Comparison of ENCODE assay signal across 18 cellular contexts in genomic region chr3:58728723-58729122, GRCh38.
DNase-seq lines count a peak whose midpoint lies in the region; ATAC-seq and TF ChIP-seq lines count a peak whose summit lies in the region.
"Had no signal": no experiment of that assay in that cellular context is flagged by ENCODE, and none has a peak within 500 bp of the region (broad histone marks: within the 10 kb centered on the region; RNA-seq: fewer than 3 reads in every experiment).

No MANE protein-coding gene starts in this region.

- CTCF ChIA-PET in activated CD4-positive, alpha-beta T cell treated with anti-CD3 and anti-CD28 coated beads for 36 hours (lab: Charles Lee) = no interaction called here

- no peak overlapping the region for H3K4me2 ChIP-seq in GM23338
- H3K4me2 ChIP-seq: BLaER1 had no signal

- H3K9me3 Mint-ChIP-seq in activated CD4-positive, alpha-beta T cell treated with anti-CD3 and anti-CD28 coated beads for 36 hours (ENCODE audit: low read depth) = no peaks in the 10 kb centered on the region
- H3K9me3 Mint-ChIP-seq in stimulated activated effector memory CD8-positive, alpha-beta T cell treated with anti-CD3 and anti-CD28 coated beads, Interleukin-12 subunit alpha, Interleukin-12 subunit beta, amount 100 ng/mL, for 72 hours = no peaks in the 10 kb centered on the region
- H3K9me3 Mint-ChIP-seq in stimulated activated naive CD8-positive, alpha-beta T cell treated with anti-CD3 and anti-CD28 coated beads, Interleukin-15, amount 100 ng/mL, for 72 hours = no peaks in the 10 kb centered on the region
- no peaks in the 10 kb centered on the region for H3K9me3 Mint-ChIP-seq in GM23338
- H3K9me3 Mint-ChIP-seq: CD8-positive, alpha-beta T cell had no signal

- H3K27me3 ChIP-seq in GM23338 (ENCODE audit: insufficient read depth) = no peaks in the 10 kb centered on the region
- H3K27me3 ChIP-seq: BLaER1 had no signal

- POLR2A ChIA-PET in activated CD4-positive, alpha-beta T cell treated with anti-CD3 and anti-CD28 coated beads for 36 hours (lab: Charles Lee) = no interaction called here

- no peaks in the 10 kb centered on the region for H4K20me1 ChIP-seq in GM23338 (replicated peaks; ENCODE audit: insufficient read depth)
- H4K20me1 ChIP-seq: BLaER1 had no signal

- no peak overlapping the region for H3K4me3 Mint-ChIP-seq in activated CD4-positive, alpha-beta T cell treated with anti-CD3 and anti-CD28 coated beads for 36 hours
- no peak overlapping the region for H3K4me3 Mint-ChIP-seq in stimulated activated effector memory CD8-positive, alpha-beta T cell treated with anti-CD3 and anti-CD28 coated beads, Interleukin-12 subunit alpha, Interleukin-12 subunit beta, amount 100 ng/mL, for 72 hours
- no peak overlapping the region for H3K4me3 Mint-ChIP-seq in stimulated activated naive CD8-positive, alpha-beta T cell treated with anti-CD3 and anti-CD28 coated beads, Interleukin-15, amount 100 ng/mL, for 72 hours
- H3K4me3 Mint-ChIP-seq in GM23338 = no peak overlapping the region
- H3K4me3 Mint-ChIP-seq: B cell; CD4-positive, CD25-positive, alpha-beta regulatory T cell; CD8-positive, alpha-beta T cell had no signal

- no peaks in the 10 kb centered on the region for H3F3A ChIP-seq in GM23338 (replicated peaks; ENCODE audit: low read depth)

- H3K9me2 ChIP-seq in GM23338 (ENCODE audit: insufficient read depth) = no peaks in the 10 kb centered on the region

- H3K27me3 Mint-ChIP-seq in activated CD4-positive, alpha-beta T cell treated with anti-CD3 and anti-CD28 coated beads for 36 hours = peaks cover 5% of the 10 kb centered on the region
- H3K27me3 Mint-ChIP-seq in stimulated activated naive CD8-positive, alpha-beta T cell treated with anti-CD3 and anti-CD28 coated beads, Interleukin-15, amount 100 ng/mL, for 72 hours = no peaks in the 10 kb centered on the region
- peaks cover 3% of the 10 kb centered on the region for H3K27me3 Mint-ChIP-seq in GM23338 (ENCODE audit: insufficient read depth, low read depth, poor library complexity)
- H3K27me3 Mint-ChIP-seq: B cell had no signal

- no peak overlapping the region for H3K4me3 ChIP-seq in GM23338
- H3K4me3 ChIP-seq: BLaER1 had no signal

- intact Hi-C loops in activated CD4-positive, alpha-beta T cell treated with anti-CD3 and anti-CD28 coated beads for 36 hours (cut with DNase I, micrococcal nuclease) = no loop called here

- no peaks in the 10 kb centered on the region for H3K36me3 Mint-ChIP-seq in activated CD4-positive, alpha-beta T cell treated with anti-CD3 and anti-CD28 coated beads for 36 hours (ENCODE audit: low read depth)
- no peaks in the 10 kb centered on the region for H3K36me3 Mint-ChIP-seq in stimulated activated effector memory CD8-positive, alpha-beta T cell treated with anti-CD3 and anti-CD28 coated beads, Interleukin-12 subunit alpha, Interleukin-12 subunit beta, amount 100 ng/mL, for 72 hours
- no peaks in the 10 kb centered on the region for H3K36me3 Mint-ChIP-seq in GM23338 (ENCODE audit: low read depth)
- H3K36me3 Mint-ChIP-seq: CD4-positive, CD25-positive, alpha-beta regulatory T cell; CD8-positive, alpha-beta T cell had no signal

- H3K27ac Mint-ChIP-seq in activated CD4-positive, alpha-beta T cell treated with anti-CD3 and anti-CD28 coated beads for 36 hours = no peak overlapping the region
- no peak overlapping the region for H3K27ac Mint-ChIP-seq in stimulated activated effector memory CD8-positive, alpha-beta T cell treated with anti-CD3 and anti-CD28 coated beads, Interleukin-12 subunit alpha, Interleukin-12 subunit beta, amount 100 ng/mL, for 72 hours
- no peak overlapping the region for H3K27ac Mint-ChIP-seq in stimulated activated naive CD8-positive, alpha-beta T cell treated with anti-CD3 and anti-CD28 coated beads, Interleukin-15, amount 100 ng/mL, for 72 hours
- no peak overlapping the region for H3K27ac Mint-ChIP-seq in GM23338
- H3K27ac Mint-ChIP-seq: B cell; CD4-positive, CD25-positive, alpha-beta regulatory T cell; CD8-positive, alpha-beta T cell had no signal

- H3K36me3 ChIP-seq in GM23338 (ENCODE audit: insufficient read depth) = no peaks in the 10 kb centered on the region

- no peaks in the 10 kb centered on the region for H3K4me1 ChIP-seq in GM23338 (ENCODE audit: insufficient read depth)
- H3K4me1 ChIP-seq: BLaER1 had no signal

- no peak overlapping the region for H3K27ac ChIP-seq in GM23338 (ENCODE audit: low read depth)
- H3K27ac ChIP-seq: 22Rv1, BLaER1, C4-2B had no signal

- no peak for DNase-seq in activated CD4-positive, alpha-beta T cell treated with anti-CD3 and anti-CD28 coated beads for 36 hours
- no peak for DNase-seq in activated CD4-positive, alpha-beta T cell treated with anti-CD3 and anti-CD28 coated beads for 4 hours
- DNase-seq in glomerular visceral epithelial cell (ENCODE audit: extremely low spot score) (peak; percentile 4), GM23338 (ENCODE audit: low spot score) (no peak)
- no peak for DNase-seq in stimulated activated effector memory CD8-positive, alpha-beta T cell treated with anti-CD3 and anti-CD28 coated beads, Interleukin-12 subunit alpha, Interleukin-12 subunit beta, amount 100 ng/mL, for 72 hours (ENCODE audit: low spot score in 2 of 2)
- DNase-seq in stimulated activated naive CD8-positive, alpha-beta T cell treated with anti-CD3 and anti-CD28 coated beads, Interleukin-15, amount 100 ng/mL, for 72 hours = no peak
- DNase-seq: Caco-2; CD4-positive, CD25-positive, alpha-beta regulatory T cell; CD8-positive, alpha-beta T cell; DMS153; DND-41; H7; HCEC 1CT had no signal

- H2AFZ ChIP-seq in GM23338 = no peak overlapping the region

- no peaks in the 10 kb centered on the region for H3K4me1 Mint-ChIP-seq in activated CD4-positive, alpha-beta T cell treated with anti-CD3 and anti-CD28 coated beads for 36 hours
- no peaks in the 10 kb centered on the region for H3K4me1 Mint-ChIP-seq in stimulated activated effector memory CD8-positive, alpha-beta T cell treated with anti-CD3 and anti-CD28 coated beads, Interleukin-12 subunit alpha, Interleukin-12 subunit beta, amount 100 ng/mL, for 72 hours
- no peaks in the 10 kb centered on the region for H3K4me1 Mint-ChIP-seq in stimulated activated naive CD8-positive, alpha-beta T cell treated with anti-CD3 and anti-CD28 coated beads, Interleukin-15, amount 100 ng/mL, for 72 hours
- no peaks in the 10 kb centered on the region; the same call in 2 of the 3 replicates for H3K4me1 Mint-ChIP-seq in GM23338
- H3K4me1 Mint-ChIP-seq: B cell; CD4-positive, CD25-positive, alpha-beta regulatory T cell had no signal

- no peak for TF ChIP-seq CTCF in GM23338 (conservative IDR thresholded peaks at IDR 0.05; ENCODE audit: low read depth in 2 of 2)

- no peaks in the 10 kb centered on the region for H3K79me2 ChIP-seq in GM23338 (replicated peaks; ENCODE audit: insufficient read depth)

- peak; percentile 51 for ATAC-seq in activated CD4-positive, alpha-beta T cell treated with anti-CD3 and anti-CD28 coated beads for 36 hours
- peak; percentile 34 for ATAC-seq in stimulated activated effector memory CD8-positive, alpha-beta T cell treated with anti-CD3 and anti-CD28 coated beads, Interleukin-12 subunit alpha, Interleukin-12 subunit beta, amount 100 ng/mL, for 72 hours
- ATAC-seq in stimulated activated naive CD8-positive, alpha-beta T cell treated with anti-CD3 and anti-CD28 coated beads, Interleukin-15, amount 100 ng/mL, for 72 hours = peak; percentile 39
- no peak for ATAC-seq in HG02840 (IDR thresholded peaks at IDR 0.05; ENCODE audit: low FRiP score, unreplicated experiment)
- ATAC-seq in GM23338 = no peak
- ATAC-seq: CD8-positive, alpha-beta T cell had no signal

TF ChIP-seq in GM23338, 12 proteins besides CTCF, POLR2A, EP300 and RAD21 (continues in another document):
- TF ChIP-seq ETS1 (IDR thresholded peaks at IDR 0.05) (no peak), STAT1 (IDR thresholded peaks at IDR 0.05; ENCODE audit: unreplicated experiment) (no peak), NANOG (IDR thresholded peaks at IDR 0.05; ENCODE audit: borderline replicate concordance) (no peak), EZH2 (IDR thresholded peaks at IDR 0.05; ENCODE audit: low read depth, unreplicated experiment) (no peak), CREB1 (CRISPR knock-in tag; IDR thresholded peaks at IDR 0.05; ENCODE audit: low read depth) (no peak), ZNF114 (CRISPR knock-in tag; IDR thresholded peaks at IDR 0.05) (no peak), POLR2AphosphoS5 (IDR thresholded peaks at IDR 0.05; ENCODE audit: low read depth) (no peak), REST (IDR thresholded peaks at IDR 0.05; ENCODE audit: unreplicated experiment) (no peak), ZNF331 (CRISPR knock-in tag; IDR thresholded peaks at IDR 0.05; ENCODE audit: low read depth) (no peak)

Comparison
In these comparisons a context has a peak if more than half of its experiments do, and no peak if none do; other contexts are left out.
1. ATAC-seq: peak in activated CD4-positive, alpha-beta T cell treated with anti-CD3 and anti-CD28 coated beads for 36 hours (single experiment), stimulated activated effector memory CD8-positive, alpha-beta T cell treated with anti-CD3 and anti-CD28 coated beads, Interleukin-12 subunit alpha, Interleukin-12 subunit beta, amount 100 ng/mL, for 72 hours (single experiment) and stimulated activated naive CD8-positive, alpha-beta T cell treated with anti-CD3 and anti-CD28 coated beads, Interleukin-15, amount 100 ng/mL, for 72 hours (single experiment); none in HG02840 (single experiment) and GM23338 (single experiment).